9 cellular contexts compared by ENCODE assay signal in genomic region chr9:71692337-71692736, GRCh38.
DNase-seq lines count a peak whose midpoint lies in the region; ATAC-seq and TF ChIP-seq lines count a peak whose summit lies in the region.
"Had no signal": no experiment of that assay in that cellular context is flagged by ENCODE, and none has a peak within 500 bp of the region (broad histone marks: within the 10 kb centered on the region; RNA-seq: fewer than 3 reads in every experiment).

No MANE protein-coding gene starts in this region.

- no peak overlapping the region for H3K4me3 ChIP-seq in CD4-positive, alpha-beta memory T cell (ENCODE audit: low read length in 2 of 2)
- no peak overlapping the region for H3K4me3 ChIP-seq in fibroblast of mammary gland (ENCODE audit: control insufficient read depth, low read depth, low read length)
- H3K4me3 ChIP-seq: cardiac muscle cell had no signal

- no peak for ATAC-seq in GM21423 (IDR thresholded peaks at IDR 0.05; ENCODE audit: unreplicated experiment)
- ATAC-seq in GM19023 (IDR thresholded peaks at IDR 0.05; ENCODE audit: unreplicated experiment), result no peak
- no peak for ATAC-seq in HG02840 (IDR thresholded peaks at IDR 0.05; ENCODE audit: low FRiP score, unreplicated experiment)

- peaks cover 8% of the 10 kb centered on the region for H3K36me3 ChIP-seq in CD4-positive, alpha-beta memory T cell (ENCODE audit: insufficient read depth, low read length)

- no peaks in the 10 kb centered on the region for H3K9me3 Mint-ChIP-seq in CD4-positive, alpha-beta memory T cell
- H3K9me3 Mint-ChIP-seq in nephron progenitor cell, result peaks cover 4% of the 10 kb centered on the region

- no peaks in the 10 kb centered on the region for H3K9me3 ChIP-seq in CD4-positive, alpha-beta memory T cell (ENCODE audit: control insufficient read depth in 1 of 2, low read length in 2 of 2)

- intact Hi-C loops in CD4-positive, alpha-beta memory T cell (cut with micrococcal nuclease), result no loop called here

- no peaks in the 10 kb centered on the region for H3K27me3 Mint-ChIP-seq in CD4-positive, alpha-beta memory T cell
- H3K27me3 Mint-ChIP-seq in nephron progenitor cell (ENCODE audit: low read depth, poor library complexity), result no peaks in the 10 kb centered on the region

- no peak overlapping the region for H3K4me3 Mint-ChIP-seq in CD4-positive, alpha-beta memory T cell
- H3K4me3 Mint-ChIP-seq in nephron progenitor cell, result no peak overlapping the region

- H3K27me3 ChIP-seq in CD4-positive, alpha-beta memory T cell (ENCODE audit: insufficient read depth, low read length), result no peaks in the 10 kb centered on the region
- H3K27me3 ChIP-seq: cardiac muscle cell had no signal

- no peak for DNase-seq in CD4-positive, alpha-beta memory T cell
- peak; percentile 56 for DNase-seq in NCI-H2171 (lab: John Stamatoyannopoulos, UW)
- peak; percentile 69 for DNase-seq in fibroblast of mammary gland (ENCODE audit: low read depth)
- no peak for DNase-seq in nephron progenitor cell
- DNase-seq: activated CD8-positive, alpha-beta memory T cell treated with anti-CD3 and anti-CD28 coated beads, Interleukin-2, amount 50 U/mL, for 48 hours had no signal

- peaks cover 54 to 57% of the 10 kb centered on the region in 2 donors for H3K36me3 Mint-ChIP-seq in CD4-positive, alpha-beta memory T cell
- H3K36me3 Mint-ChIP-seq in nephron progenitor cell (ENCODE audit: low read depth), result peaks cover 62% of the 10 kb centered on the region

- POLR2A ChIA-PET in CD4-positive, alpha-beta memory T cell (lab: Charles Lee; ENCODE audit: partially characterized antibody), result no interaction called here

- CTCF ChIA-PET in CD4-positive, alpha-beta memory T cell (lab: Charles Lee; ENCODE audit: partially characterized antibody), result no interaction called here

- H3K27ac Mint-ChIP-seq in CD4-positive, alpha-beta memory T cell, result peak overlapping the region in 5 of 7 donors; percentile 48 to 87 (median 77)
- H3K27ac Mint-ChIP-seq in nephron progenitor cell, result peak overlapping the region; percentile 44

- H3K4me1 Mint-ChIP-seq in CD4-positive, alpha-beta memory T cell, result peaks cover 10 to 32% (median 17%) of the 10 kb centered on the region in 4 donors
- H3K4me1 Mint-ChIP-seq in nephron progenitor cell, result peaks cover 5% of the 10 kb centered on the region

- H3K4me1 ChIP-seq in CD4-positive, alpha-beta memory T cell (ENCODE audit: insufficient read depth, low read length), result peaks cover 8% of the 10 kb centered on the region

- H3K27ac ChIP-seq in CD4-positive, alpha-beta memory T cell (ENCODE audit: low read depth, low read length), result no peak overlapping the region
- H3K27ac ChIP-seq: cardiac muscle cell had no signal

- TF ChIP-seq CTCF in fibroblast of mammary gland (conservative IDR thresholded peaks at IDR 0.05; ENCODE audit: control insufficient read depth, insufficient read depth, low read depth, low read length) (no peak), nephron progenitor cell (IDR thresholded peaks at IDR 0.05) (no peak)

Comparison
In these comparisons a context has a peak if more than half of its experiments do, and no peak if none do; other contexts are left out.
1. DNase-seq: peak in NCI-H2171 (single experiment) and fibroblast of mammary gland (single experiment); none in CD4-positive, alpha-beta memory T cell (0 of 5) and nephron progenitor cell (single experiment).